ENCODE assay signal across 13 cellular contexts in the genomic region with DNA sequence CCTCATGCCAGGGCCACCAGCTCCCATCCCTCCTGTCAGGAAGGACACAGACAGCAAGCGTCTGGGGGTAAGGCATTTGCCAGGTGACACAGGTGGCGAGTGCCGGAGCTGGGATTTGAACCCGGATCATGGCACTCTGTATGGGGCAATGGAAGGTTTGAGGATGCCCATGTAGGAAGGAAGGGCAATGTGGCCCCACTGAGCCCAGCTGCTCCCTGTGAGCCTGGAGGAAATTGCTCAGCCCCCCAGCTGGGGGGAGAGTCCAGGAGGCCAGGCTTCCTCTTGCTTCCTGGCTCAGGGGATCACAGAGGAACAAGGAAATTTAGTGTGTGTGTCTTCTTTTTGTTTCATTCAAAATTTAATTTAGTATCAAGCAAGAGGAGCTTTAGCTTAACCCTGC. TPM values are rescaled to one million over a fixed set of nuclear protein-coding genes. Genes with fewer than 3 reads are reported as not detected.
A peak's percentile ranks its signal among the peaks of the same experiment; 100 is the strongest.
DNase-seq lines count a peak whose midpoint lies in the region; ATAC-seq and TF ChIP-seq lines count a peak whose summit lies in the region.
"Not testable (repeated sequence)": the region's sequence is repeated elsewhere in the genome, so short reads cannot be mapped to it uniquely, and the experiment has no call there.
"Had no signal": no experiment of that assay in that cellular context is flagged by ENCODE, and none has a peak within 500 bp of the region (broad histone marks: within the 10 kb centered on the region; RNA-seq: fewer than 3 reads in every experiment).

No MANE protein-coding gene starts in this region.

- DNase-seq in D341Med (ENCODE audit: low spot score) (peak; percentile 0), GM13977 (ENCODE audit: low spot score) (peak; percentile 1), Karpas-422 (peak; percentile 34), PC-3 (peak; percentile 1), Right ventricle myocardium inferior (ENCODE audit: missing footprints) (peak; percentile 22), left ventricle myocardium superior (peak; percentile 7)
- peak; percentile 63 for DNase-seq in activated effector memory CD4-positive, alpha-beta T cell treated with anti-CD3 and anti-CD28 coated beads, Interleukin-2, amount 50 U/mL, for 16 hours

- H3K4me1 ChIP-seq in Karpas-422 (ENCODE audit: low read length); PC-3 (ENCODE audit: insufficient read depth, low read length): not testable (repeated sequence)

- not testable (repeated sequence) for H2AFZ ChIP-seq in Karpas-422 (ENCODE audit: low read length); PC-3 (ENCODE audit: low read length)

- in situ Hi-C loops in GM13977 (cut with MboI; ENCODE audit: low pct_unique_long_range_greater_than_20kb, low sequenced_read_pairs, unreplicated experiment), result not testable (repeated sequence)

- not testable (repeated sequence) for H3K9ac ChIP-seq in Karpas-422 (ENCODE audit: low read length); PC-3 (ENCODE audit: low read length)

- H3F3A ChIP-seq in PC-3 (ENCODE audit: low read length, unreplicated experiment), result not testable (repeated sequence)

- not testable (repeated sequence) for H3K27me3 ChIP-seq in Karpas-422 (ENCODE audit: low read length); PC-3 (ENCODE audit: low read length)

- BruUV-seq in PC-3 (replicated peaks; lab: Mats Ljungman, UMichigan), result not testable (repeated sequence)

- POLR2A ChIA-PET in PC-3 (lab: Charles Lee; ENCODE audit: unreplicated experiment), result not testable (repeated sequence)

- H3K4me2 ChIP-seq in Karpas-422 (ENCODE audit: low read depth, low read length, poor library complexity, severe bottlenecking); PC-3 (ENCODE audit: low read length): not testable (repeated sequence)

- H3K4me3 ChIP-seq in Karpas-422 (ENCODE audit: low read length); PC-3 (ENCODE audit: low read length): not testable (repeated sequence)

- H3K36me3 ChIP-seq in Karpas-422 (ENCODE audit: insufficient read depth, low read length); PC-3 (ENCODE audit: low read depth, low read length): not testable (repeated sequence)

- ATAC-seq in PC-3, Right ventricle myocardium inferior, left ventricle myocardium superior: not testable (repeated sequence)

- not testable (repeated sequence) for TF ChIP-seq CTCF in GM13977 (IDR thresholded peaks at IDR 0.05; ENCODE audit: extremely low read depth, insufficient read depth, missing control alignments); PC-3 (conservative IDR thresholded peaks at IDR 0.05; ENCODE audit: low read depth, low read length)

- not testable (repeated sequence) for H4K20me1 ChIP-seq in Karpas-422 (ENCODE audit: insufficient read depth, low read depth, low read length); PC-3 (ENCODE audit: low read length)

- H3K9me2 ChIP-seq in Karpas-422 (replicated peaks; ENCODE audit: insufficient read depth, low read length); PC-3 (replicated peaks; ENCODE audit: low read length): not testable (repeated sequence)

- H3K79me2 ChIP-seq in Karpas-422 (ENCODE audit: low read length); PC-3 (ENCODE audit: low read length): not testable (repeated sequence)

- CTCF ChIA-PET in PC-3 (lab: Charles Lee), result not testable (repeated sequence)

- intact Hi-C loops in PC-3 (cut with micrococcal nuclease); Right ventricle myocardium inferior (cut with DNase I); left ventricle myocardium superior (cut with micrococcal nuclease): not testable (repeated sequence)

- not testable (repeated sequence) for H3K27ac ChIP-seq in Karpas-422 (ENCODE audit: low read length); PC-3 (ENCODE audit: low read length)

- H3K9me3 ChIP-seq in Karpas-422 (ENCODE audit: low read length); PC-3 (ENCODE audit: low read length): not testable (repeated sequence)

RNA-seq across cellular contexts. Expression of a gene that starts 2.1 kb away (rescaled TPM):
- total RNA-seq in Karpas-422 (2014; rRNA removed; shearing (Covaris generic); ENCODE audit: low replicate concordance), result not detected in 2 replicates
- not detected in 2 replicates for total RNA-seq in PC-3 (2014; rRNA removed)
- not detected for total RNA-seq in Right ventricle myocardium inferior
- total RNA-seq in left ventricle myocardium superior, result not detected
- total RNA-seq: B cell; Caco-2; Calu3; CD4-positive, alpha-beta T cell; CD8-positive, alpha-beta T cell; G401 had no signal

Comparison
In these comparisons a context has a peak if more than half of its experiments do, and no peak if none do; other contexts are left out.
1. DNase-seq: peak in every context shown above with its lines; median percentile 63 in activated effector memory CD4-positive, alpha-beta T cell treated with anti-CD3 and anti-CD28 coated beads, Interleukin-2, amount 50 U/mL, for 16 hours; 34 in Karpas-422; 22 in Right ventricle myocardium inferior; 7 in left ventricle myocardium superior; 1 in GM13977; 1 in PC-3; 0 in D341Med.